8 cellular contexts compared by ENCODE assay signal in genomic region chr1:30754684-30755171, GRCh38. TPM values are rescaled to one million over a fixed set of nuclear protein-coding genes. Genes with fewer than 3 reads are reported as not detected.
DNase-seq lines count a peak whose midpoint lies in the region; ATAC-seq and TF ChIP-seq lines count a peak whose summit lies in the region.

No MANE protein-coding gene starts in this region.

- H3K18ac ChIP-seq in H9 (ENCODE audit: insufficient read length, low read depth, low read length), result no peak overlapping the region

- H3K4me3 Mint-ChIP-seq in H9, result no peak overlapping the region
- no peak overlapping the region for H3K4me3 Mint-ChIP-seq in HFFc6

- no CpG with 5 or more reads among the region's 9 CpGs for WGBS in H9 (ENCODE audit: extremely low coverage, insufficient read length, low lambda C conversion rate)

- H3K4ac ChIP-seq in H9 (ENCODE audit: low read depth, low read length), result no peak overlapping the region

- H3K27ac Mint-ChIP-seq in H9 (no peak overlapping the region), HFFc6 (no peak overlapping the region)

- no peak overlapping the region for H3K27ac ChIP-seq in H9 (ENCODE audit: insufficient read length, low read depth, low read length)

- H3K9me3 ChIP-seq in H9 (ENCODE audit: control insufficient read depth, low read depth, low read length), result no peaks in the 10 kb centered on the region

- no peaks in the 10 kb centered on the region for H3K23me2 ChIP-seq in H9 (ENCODE audit: insufficient read length, low read depth, low read length, poor library complexity, severe bottlenecking)

- H3K23ac ChIP-seq in H9 (ENCODE audit: insufficient read length, low read depth, low read length), result no peak overlapping the region

- peak; percentile 85 for DNase-seq in MV-4-11 (lab: John Stamatoyannopoulos, UW)
- peak; percentile 51 for DNase-seq in myocyte (ENCODE audit: low read depth)
- DNase-seq in HuH-7 (ENCODE audit: low spot score), result no peak
- no peak for DNase-seq in NCI-H128 (lab: John Stamatoyannopoulos, UW; ENCODE audit: unreplicated experiment)
- no peak for DNase-seq in H9
- DNase-seq in HFFc6, result no peak

- H3K36me3 Mint-ChIP-seq in H9 (ENCODE audit: insufficient read depth in 1 of 3, low read depth in 3 of 3), result no peaks in the 10 kb centered on the region
- no peaks in the 10 kb centered on the region for H3K36me3 Mint-ChIP-seq in HFFc6 (ENCODE audit: low read depth)

- H2BK15ac ChIP-seq in H9 (ENCODE audit: low read depth, low read length), result no peak overlapping the region

- no peaks in the 10 kb centered on the region for H3K27me3 ChIP-seq in H9 (ENCODE audit: insufficient read depth, low read length)

- no peak overlapping the region for H2AFZ ChIP-seq in H9 (ENCODE audit: low read length)

- no peak overlapping the region for H4K5ac ChIP-seq in H9 (ENCODE audit: insufficient read length, low read depth, low read length)

- no peaks in the 10 kb centered on the region; the same call in 1 of the 2 replicates for H3K27me3 Mint-ChIP-seq in H9 (ENCODE audit: low read depth)
- H3K27me3 Mint-ChIP-seq in HFFc6 (ENCODE audit: insufficient read depth), result peaks cover 12% of the 10 kb centered on the region; the same call in 1 of the 2 replicates

- no peak overlapping the region for H3K14ac ChIP-seq in H9 (ENCODE audit: insufficient read depth, low read length)

- H3K4me1 ChIP-seq in H9 (ENCODE audit: insufficient read depth, low read length), result no peaks in the 10 kb centered on the region

- H3K79me2 ChIP-seq in H9 (ENCODE audit: insufficient read depth, low read length), result no peaks in the 10 kb centered on the region

- no peak overlapping the region for H2BK20ac ChIP-seq in H9 (ENCODE audit: low read depth, low read length, poor library complexity, severe bottlenecking)

- no peaks in the 10 kb centered on the region for H4K20me1 ChIP-seq in H9 (ENCODE audit: control insufficient read depth, insufficient read depth, insufficient read length)

- peak; percentile 45 for ATAC-seq in GM18508 (IDR thresholded peaks at IDR 0.05; ENCODE audit: insufficient read depth, unreplicated experiment)
- ATAC-seq in GM21619 (IDR thresholded peaks at IDR 0.05; ENCODE audit: unreplicated experiment), result peak; percentile 43

- H3K79me1 ChIP-seq in H9 (ENCODE audit: insufficient read depth, low read depth, low read length, poor library complexity, severe bottlenecking), result no peaks in the 10 kb centered on the region

- H3K56ac ChIP-seq in H9 (ENCODE audit: insufficient read length, low read depth, low read length), result no peak overlapping the region

- H4K91ac ChIP-seq in H9 (ENCODE audit: insufficient read length, low read depth, low read length), result no peak overlapping the region

- TF ChIP-seq CTCF in H9 (conservative IDR thresholded peaks at IDR 0.05) (no peak), HFFc6 (IDR thresholded peaks at IDR 0.05) (no peak)

- no peaks in the 10 kb centered on the region for H3K9me3 Mint-ChIP-seq in H9
- no peaks in the 10 kb centered on the region for H3K9me3 Mint-ChIP-seq in HFFc6

- H4K8ac ChIP-seq in H9 (replicated peaks; ENCODE audit: insufficient read length, low read depth, low read length), result no peak overlapping the region

- H3K4me1 Mint-ChIP-seq in H9 (peaks cover 14 to 30% of the 10 kb centered on the region in 2 experiments), HFFc6 (ENCODE audit: low read depth) (peaks cover 28% of the 10 kb centered on the region)

- H3K9ac ChIP-seq in H9 (ENCODE audit: extremely low read depth, insufficient read length, low read length), result no peak overlapping the region

- no peak overlapping the region for H2BK12ac ChIP-seq in H9 (ENCODE audit: insufficient read length, low read depth, low read length)

- H2BK5ac ChIP-seq in H9 (ENCODE audit: insufficient read length, low read length), result no peak overlapping the region

- no peak overlapping the region for H3T11ph ChIP-seq in H9 (ENCODE audit: low read length)

- H2AK5ac ChIP-seq in H9 (ENCODE audit: insufficient read length, low read length), result no peak overlapping the region

- no peak overlapping the region for H2BK120ac ChIP-seq in H9 (ENCODE audit: low read depth, low read length, poor library complexity, severe bottlenecking)

- H3K4me2 ChIP-seq in H9 (ENCODE audit: insufficient read depth, insufficient read length, low read length), result no peak overlapping the region

RNA-seq across cellular contexts. Expression of gene LAPTM5, which starts 2.8 kb away (rescaled TPM):
- 0.62 and 0.78 TPM in 2 replicates for total RNA-seq in myocyte
- 1.3 TPM for polyA plus RNA-seq in myocyte (2012)
- 0.15 and 0.20 TPM in 2 replicates for total RNA-seq in H9 (2021)
- under 1 TPM; 0.38 to 0.81 (median 0.63) TPM for total RNA-seq in HFFc6 (2021; fragmentation: NEBNext Ultra II Directional; extraction: Animal tissue kit (Norgen Biotek cat#: 25700))

RNA-seq across cellular contexts. Expression of gene MATN1, which starts 31.3 kb away (rescaled TPM):
- 0.05 TPM in 1 of 2 replicates, not detected in the other for total RNA-seq in myocyte
- polyA plus RNA-seq in myocyte (2012), result 0.06 TPM
- not detected in 2 replicates for total RNA-seq in H9 (2021)
- total RNA-seq in HFFc6 (2021; fragmentation: NEBNext Ultra II Directional; extraction: Animal tissue kit (Norgen Biotek cat#: 25700)), result under 1 TPM in 1 of 6 experiments, not detected in 5; 0.06 TPM

Comparison
In these comparisons a context has a peak if more than half of its experiments do, and no peak if none do; other contexts are left out.
1. DNase-seq: peak in MV-4-11 (single experiment) and myocyte (single experiment); none in HuH-7 (single experiment), NCI-H128 (single experiment), H9 (single experiment) and HFFc6 (single experiment).